8 cellular contexts compared by ENCODE assay signal in the genomic region with DNA sequence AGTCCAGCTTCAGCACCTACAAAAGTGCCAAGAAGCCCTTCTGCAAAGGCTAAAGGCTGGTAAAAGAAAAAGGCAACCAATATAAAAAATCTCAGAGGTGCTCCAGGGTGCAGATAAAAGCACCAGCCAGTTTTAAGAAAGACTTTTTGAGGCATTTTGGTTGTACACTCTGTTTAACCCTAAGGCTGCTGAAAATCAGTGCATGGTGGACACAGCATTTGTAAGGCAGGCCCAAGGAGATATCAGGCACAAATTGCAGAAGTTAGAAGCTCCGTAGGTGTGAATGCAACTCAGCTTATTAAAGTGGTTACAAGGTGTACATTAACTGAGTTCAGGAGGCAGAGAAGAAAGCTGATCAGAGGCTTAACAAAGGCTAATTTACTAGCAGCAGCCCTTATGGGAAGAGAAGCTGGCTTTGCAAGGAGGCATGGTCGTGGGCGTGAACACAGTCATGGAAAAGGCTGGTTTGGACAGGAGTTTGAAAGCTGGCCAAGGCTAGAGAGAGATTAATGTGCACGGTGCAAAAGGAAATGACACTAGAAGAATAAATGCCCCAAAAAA. TPM values are rescaled to one million over a fixed set of nuclear protein-coding genes. Genes with fewer than 3 reads are reported as not detected.
DNase-seq lines count a peak whose midpoint lies in the region; ATAC-seq, FAIRE-seq and TF ChIP-seq lines count a peak whose summit lies in the region.

No MANE protein-coding gene starts in this region.

- WGBS in gastroesophageal sphincter (ENCODE audit: low coverage in 1 of 2), 2 donors = 14% methylated on average over 4 of the region's 4 CpGs

- H3K4me1 ChIP-seq in HCT116 (ENCODE audit: control insufficient read depth in 1 of 2, insufficient read depth in 2 of 2, low read length in 2 of 2) (peaks cover 12 to 13% of the 10 kb centered on the region in 2 experiments), OCI-LY3 (ENCODE audit: low read length) (peaks cover 36% of the 10 kb centered on the region), gastroesophageal sphincter (peaks cover 4 to 33% (median 9%) of the 10 kb centered on the region in 3 donors)

- CTCF ChIA-PET in HCT116 (lab: Charles Lee) = interaction anchor here (1.3 kb wide), 1 partner anchor 17 kb away, joined by 3 read pairs; no protein-coding TSS in a partner anchor

- TF ChIP-seq RAD21 in HCT116 (IDR thresholded peaks at IDR 0.05; ENCODE audit: low read depth) = no peak

- ATAC-seq in HCT116 (no peak), gastroesophageal sphincter (no peak)

- H3K9me3 ChIP-seq in HCT116 (ENCODE audit: control insufficient read depth in 1 of 2, insufficient read depth in 1 of 2, low read depth in 1 of 2, low read length in 2 of 2) (no peaks in the 10 kb centered on the region), OCI-LY3 (ENCODE audit: insufficient read depth, low read length) (no peaks in the 10 kb centered on the region), gastroesophageal sphincter (no peaks in the 10 kb centered on the region)

- RAD21 ChIA-PET in HCT116 (lab: Charles Lee; ENCODE audit: low non-redundant PET in 1 of 2, low total read pairs in 2 of 2, uncharacterized antibody in 2 of 2, unreplicated experiment in 2 of 2) = no interaction called here

- TF ChIP-seq POLR2A in HCT116 (IDR thresholded peaks at IDR 0.05; ENCODE audit: borderline replicate concordance, extremely low read depth, insufficient read depth, insufficient read length) (no peak), gastroesophageal sphincter (IDR thresholded peaks at IDR 0.05) (no peak)

- FAIRE-seq in frontal cortex (lab: Jason Lieb, UNC) = no peak

- POLR2A ChIA-PET in HCT116 (lab: Charles Lee) = no interaction called here

- H4K20me1 ChIP-seq in HCT116 (ENCODE audit: insufficient read depth) = no peaks in the 10 kb centered on the region
- H4K20me1 ChIP-seq in OCI-LY3 (ENCODE audit: insufficient read depth, low read length) = peaks cover 9% of the 10 kb centered on the region; the same call in 1 of the 2 replicates

- H3K4me3 ChIP-seq in HCT116 (replicated peaks in 1 of 2; ENCODE audit: low read depth in 1 of 2, low read length in 2 of 2) (0 out of 4 replicates have a peak overlapping the region, but pooled peaks of 1 of the 2 experiments have one; percentile 39), OCI-LY3 (ENCODE audit: low read length) (peak overlapping the region; percentile 89), gastroesophageal sphincter (peak overlapping the region; percentile 49 to 76), skin epidermis (peak overlapping the region; percentile 6 to 42 (median 19))

- no peaks in the 10 kb centered on the region for H3K79me2 ChIP-seq in HCT116 (ENCODE audit: insufficient read depth, low read length)
- H3K79me2 ChIP-seq in OCI-LY3 (ENCODE audit: low read length) = peaks cover 52% of the 10 kb centered on the region

- H2AFZ ChIP-seq in HCT116 (ENCODE audit: low read depth, low read length, poor library complexity, severe bottlenecking) = peak overlapping the region; percentile 89
- 0 out of 2 replicates have a peak overlapping the region, but pooled peaks have one; percentile 27 for H2AFZ ChIP-seq in OCI-LY3 (ENCODE audit: low read depth, low read length)

- DNase-seq in HCT116 (ENCODE audit: low read depth, low spot score) (no peak), AG20443 (ENCODE audit: low spot score) (no peak), occipital lobe (lab: John Stamatoyannopoulos, UW) (no peak), ecto neural progenitor cell (ENCODE audit: low spot score) (no peak), frontal cortex (ENCODE audit: low spot score in 2 of 2) (no peak)

- H3K9ac ChIP-seq in HCT116 (ENCODE audit: low read length) (no peak overlapping the region), OCI-LY3 (ENCODE audit: low read length) (peak overlapping the region; percentile 94)

- H3K9me2 ChIP-seq in HCT116 (ENCODE audit: insufficient read depth) = no peaks in the 10 kb centered on the region

- H3K36me3 ChIP-seq in HCT116 (ENCODE audit: control insufficient read depth in 1 of 2, insufficient read depth in 2 of 2, low read length in 2 of 2) (no peaks in the 10 kb centered on the region), OCI-LY3 (replicated peaks; ENCODE audit: low read depth, low read length) (peaks cover 8% of the 10 kb centered on the region), gastroesophageal sphincter (no peaks in the 10 kb centered on the region)

- peak overlapping the region; percentile 57 for H3K4me2 ChIP-seq in HCT116 (ENCODE audit: low read length)
- H3K4me2 ChIP-seq in OCI-LY3 (ENCODE audit: low read length) = peak overlapping the region; percentile 86

- H3K27me3 ChIP-seq in HCT116 (ENCODE audit: insufficient read depth, low read length) = 0 out of 2 replicates have a peak, but pooled peaks cover 3% of the 10 kb centered on the region
- no peaks in the 10 kb centered on the region for H3K27me3 ChIP-seq in OCI-LY3 (ENCODE audit: low read depth, low read length)
- H3K27me3 ChIP-seq in gastroesophageal sphincter = no peaks in the 10 kb centered on the region

- H3K27ac ChIP-seq in HCT116 (ENCODE audit: low read depth, low read length) (no peak overlapping the region), OCI-LY3 (ENCODE audit: low read length) (peak overlapping the region; percentile 81), gastroesophageal sphincter (peak overlapping the region in 3 of 4 donors; percentile 47 to 68 (median 64)), skin epidermis (peak overlapping the region in 15 of 21 experiments; percentile 33 to 83 (median 70))

- intact Hi-C loops in HCT116 (cut with micrococcal nuclease) = no loop called here

- no peak for TF ChIP-seq EP300 in gastroesophageal sphincter (IDR thresholded peaks at IDR 0.05)

- TF ChIP-seq CTCF in HCT116 (IDR thresholded peaks at IDR 0.05 in 2 of 3, conservative IDR thresholded peaks at IDR 0.05 in 1 of 3; ENCODE audit: borderline replicate concordance in 1 of 3, insufficient read depth in 1 of 3, low read depth in 2 of 3, low read length in 2 of 3) (no peak), OCI-LY3 (IDR thresholded peaks at IDR 0.05; ENCODE audit: low read depth, low read length) (no peak), gastroesophageal sphincter (IDR thresholded peaks at IDR 0.05) (no peak)

- no TSS peak for BruUV-seq in HCT116 (replicated peaks; lab: Mats Ljungman, UMichigan)

TF ChIP-seq in HCT116, 20 proteins besides CTCF, POLR2A, EP300 and RAD21:
- TF ChIP-seq EZH2phosphoT487 (IDR thresholded peaks at IDR 0.05; ENCODE audit: borderline replicate concordance) (no peak), EGR1 (IDR thresholded peaks at IDR 0.05; ENCODE audit: low read depth) (no peak), SP1 (IDR thresholded peaks at IDR 0.05; ENCODE audit: low read depth) (no peak), POLR2AphosphoS5 (IDR thresholded peaks at IDR 0.05; ENCODE audit: low read depth, low read length) (no peak), FOSL1 (IDR thresholded peaks at IDR 0.05; ENCODE audit: low read depth) (peak; percentile 44; the same call in 1 of the 2 replicates)

RNA-seq across cellular contexts. Expression of a gene that starts 21.1 kb away (rescaled TPM):
- total RNA-seq in HCT116 (2021; ENCODE audit: unreplicated experiment) (not detected), gastroesophageal sphincter (1 to 10 TPM in 1 of 4 donors, under 1 TPM in 3; 0.46 to 1.2 (median 0.74) TPM), occipital lobe (not detected), frontal cortex (not detected)
- 0.07 and 0.10 TPM in 2 replicates for polyA plus RNA-seq in HCT116 (2012)
